ENCODE assay signal across 31 cellular contexts in genomic region chrX:69740317-69740716, GRCh38.
"Had no signal": no experiment of that assay in that cellular context is flagged by ENCODE, and none has a peak within 500 bp of the region (broad histone marks: within the 10 kb centered on the region; RNA-seq: fewer than 3 reads in every experiment).

No MANE protein-coding gene starts in this region.

- H3K27me3 Mint-ChIP-seq: naive thymus-derived CD8-positive, alpha-beta T cell; progenitor cell of endocrine pancreas; stimulated activated memory B cell treated with anti-CD40 and anti-IgM and Interleukin-4, amounts not matched to agents 10 μg/mL and 1 μg/mL and 100 μg/mL, for 72 hours; stimulated activated naive CD8-positive, alpha-beta T cell treated with anti-CD3 and anti-CD28 coated beads, Interleukin-15, amount 100 ng/mL, for 72 hours had no signal

- DNase-seq: naive thymus-derived CD8-positive, alpha-beta T cell; nephron progenitor cell; nucleus accumbens; posterior cingulate gyrus; psoas muscle; right cardiac atrium; spleen; stimulated activated CD4-positive, alpha-beta T cell treated with anti-CD3 and anti-CD28 coated beads, Interleukin-12 subunit alpha, Interleukin-12 subunit beta, amount 100 ng/mL, for 4 hours; stimulated activated CD4-positive, alpha-beta T cell treated with anti-CD3 and anti-CD28 coated beads, Interleukin-1b, Interleukin-23, amount 100 ng/mL, for 48 hours; stimulated activated CD4-positive, alpha-beta T cell treated with anti-CD3 and anti-CD28 coated beads, Interleukin-4, amount 100 ng/mL, for 1 hour; stimulated activated CD4-positive, alpha-beta T cell treated with anti-CD3 and anti-CD28 coated beads, Interleukin-4, amount 100 ng/mL, for 4 hours; stimulated activated CD8-positive, alpha-beta memory T cell treated with anti-CD3 and anti-CD28 coated beads, Interleukin-4, amount 100 ng/mL, for 48 hours; stimulated activated naive CD4-positive, alpha-beta T cell; stimulated activated naive CD8-positive, alpha-beta T cell treated with anti-CD3 and anti-CD28 coated beads, Interleukin-15, amount 100 ng/mL, for 72 hours; stimulated activated naive CD8-positive, alpha-beta T cell treated with anti-CD3 and anti-CD28 coated beads, Interleukin-15, Interleukin-2, amounts not matched to agents 100 U/mL and 50 U/mL, for 24 hours; thyroid gland; trophoblast cell; upper lobe of left lung had no signal

- H3K9me3 ChIP-seq: neutrophil, thyroid gland had no signal

- H3K36me3 Mint-ChIP-seq: stimulated activated memory B cell treated with anti-CD40 and anti-IgM and Interleukin-4, amounts not matched to agents 10 μg/mL and 1 μg/mL and 100 μg/mL, for 72 hours had no signal

- H3K9ac ChIP-seq: parathyroid adenoma had no signal

- H3K4me1 ChIP-seq: parathyroid adenoma, psoas muscle, spleen, thyroid gland, tibial nerve, upper lobe of left lung, vagina had no signal

- H3K4me2 ChIP-seq: smooth muscle cell had no signal

- H3K27ac Mint-ChIP-seq: naive thymus-derived CD8-positive, alpha-beta T cell; natural killer cell treated with Interleukin-12 subunit alpha and Interleukin-12 subunit beta and Interleukin-15 and Interleukin-18, amount 100 ng/mL, for 72 hours; nephron progenitor cell; progenitor cell of endocrine pancreas; stimulated activated memory B cell treated with anti-CD40 and anti-IgM and Interleukin-4, amounts not matched to agents 10 μg/mL and 1 μg/mL and 100 μg/mL, for 72 hours; stimulated activated naive CD8-positive, alpha-beta T cell treated with anti-CD3 and anti-CD28 coated beads, Interleukin-15, amount 100 ng/mL, for 72 hours had no signal

- H3K4me3 ChIP-seq: psoas muscle, skin epidermis, smooth muscle cell, spleen, thoracic aorta, thyroid gland, tibial nerve, upper lobe of left lung, vagina had no signal

- H3K4me3 Mint-ChIP-seq: naive thymus-derived CD8-positive, alpha-beta T cell; natural killer cell treated with Interleukin-12 subunit alpha and Interleukin-12 subunit beta and Interleukin-15 and Interleukin-18, amount 100 ng/mL, for 72 hours; nephron progenitor cell; neural crest cell; stimulated activated memory B cell treated with anti-CD40 and anti-IgM and Interleukin-4, amounts not matched to agents 10 μg/mL and 1 μg/mL and 100 μg/mL, for 72 hours; stimulated activated naive CD8-positive, alpha-beta T cell treated with anti-CD3 and anti-CD28 coated beads, Interleukin-15, amount 100 ng/mL, for 72 hours had no signal

- H3K79me2 ChIP-seq: parathyroid adenoma had no signal

- H3K36me3 ChIP-seq: neutrophil, spleen, thoracic aorta, thyroid gland, tibial nerve, upper lobe of left lung, vagina had no signal

- H3K27me3 ChIP-seq: neutrophil, spleen, thyroid gland, tibial nerve, upper lobe of left lung, vagina had no signal

- ATAC-seq: naive thymus-derived CD8-positive, alpha-beta T cell; natural killer cell treated with Interleukin-12 subunit alpha and Interleukin-12 subunit beta and Interleukin-15 and Interleukin-18, amount 100 ng/mL, for 72 hours; psoas muscle; right cardiac atrium; sciatic nerve; stimulated activated memory B cell treated with anti-CD40 and anti-IgM and Interleukin-4, amounts not matched to agents 10 μg/mL and 1 μg/mL and 100 μg/mL, for 72 hours; stimulated activated naive CD8-positive, alpha-beta T cell treated with anti-CD3 and anti-CD28 coated beads, Interleukin-15, amount 100 ng/mL, for 72 hours; stimulated activated naive CD8-positive, alpha-beta T cell treated with anti-CD3 and anti-CD28 coated beads, Interleukin-15, Interleukin-2, amounts not matched to agents 100 U/mL and 50 U/mL, for 24 hours had no signal

- H3K4me1 Mint-ChIP-seq: naive thymus-derived CD8-positive, alpha-beta T cell; nephron progenitor cell; neural crest cell; stimulated activated memory B cell treated with anti-CD40 and anti-IgM and Interleukin-4, amounts not matched to agents 10 μg/mL and 1 μg/mL and 100 μg/mL, for 72 hours; stimulated activated naive CD8-positive, alpha-beta T cell treated with anti-CD3 and anti-CD28 coated beads, Interleukin-15, amount 100 ng/mL, for 72 hours had no signal

- H3K27ac ChIP-seq: neutrophil, parathyroid adenoma, psoas muscle, skin epidermis, spleen, thoracic aorta, thyroid gland, tibial nerve, upper lobe of left lung, vagina had no signal

- FAIRE-seq: urothelium cell line had no signal
